ENCODE assay signal across 22 cellular contexts in the genomic region with DNA sequence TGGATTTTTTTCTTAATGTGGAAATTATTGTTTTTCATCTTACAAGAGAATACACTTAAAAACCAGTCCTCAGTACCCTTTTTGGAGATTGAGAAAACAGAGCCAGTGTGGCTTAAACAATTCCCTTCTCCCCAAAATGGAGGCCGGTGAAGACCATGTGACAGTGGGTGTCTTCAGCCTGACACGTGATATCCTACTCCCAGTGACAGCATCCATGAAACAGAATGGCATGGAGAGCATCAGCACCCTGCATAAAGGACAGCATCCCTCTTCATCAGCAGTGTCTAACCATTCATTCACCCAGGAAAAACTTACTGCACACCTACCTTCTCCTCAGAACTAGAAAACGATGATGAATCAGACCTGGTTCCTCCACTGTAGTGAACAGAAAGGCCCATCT.
DNase-seq lines count a peak whose midpoint lies in the region; ATAC-seq and TF ChIP-seq lines count a peak whose summit lies in the region.
"Had no signal": no experiment of that assay in that cellular context is flagged by ENCODE, and none has a peak within 500 bp of the region (broad histone marks: within the 10 kb centered on the region; RNA-seq: fewer than 3 reads in every experiment).

No MANE protein-coding gene starts in this region.

- H4K91ac ChIP-seq in mesenchymal stem cell (ENCODE audit: low read length): no peak overlapping the region

- no peak overlapping the region for H2BK12ac ChIP-seq in mesenchymal stem cell (ENCODE audit: low read length in 2 of 2)

- TF ChIP-seq CTCF in heart right ventricle (IDR thresholded peaks at IDR 0.05) (no peak), osteoblast (IDR thresholded peaks at IDR 0.05; ENCODE audit: extremely low read depth, low read depth, low read length) (no peak)

- peaks cover 0 to 6% (median under 1%) of the 10 kb centered on the region in 11 donors for H3K9me3 ChIP-seq in heart right ventricle
- H3K9me3 ChIP-seq in mesenchymal stem cell (ENCODE audit: control insufficient read depth, low read length): no peaks in the 10 kb centered on the region
- H3K9me3 ChIP-seq in aorta (ENCODE audit: control insufficient read depth, low read length): no peaks in the 10 kb centered on the region
- no peaks in the 10 kb centered on the region for H3K9me3 ChIP-seq in osteoblast (ENCODE audit: low read depth, low read length)
- H3K9me3 ChIP-seq: gastroesophageal sphincter, prostate gland had no signal

- H3K4me3 ChIP-seq in heart right ventricle (no peak overlapping the region), mesenchymal stem cell (ENCODE audit: insufficient read depth in 1 of 2, low read depth in 1 of 2, low read length in 2 of 2) (no peak overlapping the region), aorta (ENCODE audit: low read length in 2 of 2) (no peak overlapping the region), osteoblast (ENCODE audit: insufficient read depth, low read length) (no peak overlapping the region)
- H3K4me3 ChIP-seq: gastroesophageal sphincter, PC-9, prostate gland, smooth muscle cell had no signal

- ATAC-seq in heart right ventricle (peak in 5 of 8 donors; percentile 41 to 66 (median 50)), Right ventricle myocardium inferior (no peak), aorta (ENCODE audit: low FRiP score) (peak; percentile 43)
- ATAC-seq: activated CD8-positive, alpha-beta T cell treated with anti-CD3 and anti-CD28 coated beads, Interleukin-2, amount 10 ng/mL, durations not matched to agents 7 days and 5 days; stimulated activated naive CD8-positive, alpha-beta T cell treated with anti-CD3 and anti-CD28 coated beads, Interleukin-15, amount 100 ng/mL, for 72 hours had no signal

- H2AFZ ChIP-seq in mesenchymal stem cell (ENCODE audit: low read depth, low read length) (no peak overlapping the region), osteoblast (ENCODE audit: low read length) (no peak overlapping the region)
- H2AFZ ChIP-seq: PC-9 had no signal

- no peaks in the 10 kb centered on the region for H3K36me3 ChIP-seq in heart right ventricle
- no peaks in the 10 kb centered on the region for H3K36me3 ChIP-seq in mesenchymal stem cell (ENCODE audit: control insufficient read depth in 1 of 2, insufficient read depth in 2 of 2, low read depth in 1 of 2, low read length in 2 of 2)
- no peaks in the 10 kb centered on the region for H3K36me3 ChIP-seq in aorta (ENCODE audit: control insufficient read depth in 1 of 2, insufficient read depth in 2 of 2, low read length in 1 of 2)
- H3K36me3 ChIP-seq in osteoblast (ENCODE audit: insufficient read depth, low read length): no peaks in the 10 kb centered on the region
- H3K36me3 ChIP-seq: gastroesophageal sphincter, prostate gland had no signal

- no peak overlapping the region for H2AK5ac ChIP-seq in mesenchymal stem cell (ENCODE audit: low read length, severe bottlenecking)

- no peak overlapping the region for H4K8ac ChIP-seq in mesenchymal stem cell (ENCODE audit: low read length)

- intact Hi-C loops in heart right ventricle (cut with DNase I): no loop called here
- intact Hi-C loops in Right ventricle myocardium inferior (cut with DNase I): no loop called here
- intact Hi-C loops in aorta (cut with DNase I): loop anchor here in 1 of 2 donors (5.0 kb wide), 1 partner anchor 45 kb away; no protein-coding TSS in a partner anchor

- H2BK5ac ChIP-seq in mesenchymal stem cell (ENCODE audit: low read depth, low read length, poor library complexity, severe bottlenecking): no peak overlapping the region

- H3K79me2 ChIP-seq in osteoblast (ENCODE audit: insufficient read depth, low read length): no peaks in the 10 kb centered on the region

- H2BK120ac ChIP-seq in mesenchymal stem cell (ENCODE audit: low read depth, low read length): no peak overlapping the region

- H3K23ac ChIP-seq in mesenchymal stem cell (ENCODE audit: low read length in 2 of 2): no peak overlapping the region

- H3K9ac ChIP-seq in mesenchymal stem cell (ENCODE audit: low read length): peak overlapping the region; percentile 27

- no peak overlapping the region for H3K14ac ChIP-seq in mesenchymal stem cell (ENCODE audit: low read length in 2 of 2)

- H3K4ac ChIP-seq in mesenchymal stem cell (ENCODE audit: low read depth in 1 of 2, low read length in 2 of 2): no peak overlapping the region

- H3K27me3 ChIP-seq in heart right ventricle: no peaks in the 10 kb centered on the region
- no peaks in the 10 kb centered on the region for H3K27me3 ChIP-seq in mesenchymal stem cell (ENCODE audit: control insufficient read depth in 1 of 2, insufficient read depth in 1 of 2, low read length in 2 of 2)
- H3K27me3 ChIP-seq in aorta (ENCODE audit: control insufficient read depth in 1 of 2, insufficient read depth in 2 of 2, low read length in 1 of 2): no peaks in the 10 kb centered on the region
- H3K27me3 ChIP-seq in osteoblast (ENCODE audit: insufficient read depth, low read length): no peaks in the 10 kb centered on the region
- H3K27me3 ChIP-seq: gastroesophageal sphincter had no signal

- H3K18ac ChIP-seq in mesenchymal stem cell (ENCODE audit: low read depth in 1 of 2, low read length in 2 of 2): no peak overlapping the region

- H2BK15ac ChIP-seq in mesenchymal stem cell (ENCODE audit: low read depth, poor library complexity, severe bottlenecking): no peak overlapping the region

- peaks cover 0 to 27% (median 16%) of the 10 kb centered on the region in 9 donors for H3K4me1 ChIP-seq in heart right ventricle
- no peaks in the 10 kb centered on the region for H3K4me1 ChIP-seq in mesenchymal stem cell (ENCODE audit: control insufficient read depth, insufficient read depth, low read depth, low read length)
- peaks cover 0 to 3% of the 10 kb centered on the region in 2 donors for H3K4me1 ChIP-seq in aorta (ENCODE audit: control insufficient read depth in 1 of 2, insufficient read depth in 2 of 2, low read length in 2 of 2)
- H3K4me1 ChIP-seq in osteoblast (ENCODE audit: insufficient read depth, low read length): peaks cover 3% of the 10 kb centered on the region
- H3K4me1 ChIP-seq: prostate gland had no signal

- DNase-seq in heart right ventricle (no peak), Right ventricle myocardium inferior (ENCODE audit: missing footprints) (no peak), mesenchymal stem cell (no peak), aorta (no peak), cerebellar cortex (ENCODE audit: low spot score) (no peak), NCI-H146 (lab: John Stamatoyannopoulos, UW) (no peak), osteoblast (ENCODE audit: insufficient read length, low spot score, missing footprints) (no peak)
- DNase-seq: ACHN; activated CD8-positive, alpha-beta T cell treated with anti-CD3 and anti-CD28 coated beads, Interleukin-2, amount 10 ng/mL, durations not matched to agents 7 days and 5 days; activated naive CD4-positive, alpha-beta T cell treated with Interleukin-2 at 50 U/mL for 16 hours; activated T-cell treated with anti-CD3 and anti-CD28 coated beads, Interleukin-2, amount 50 U/mL, for 1 hour; effector CD4-positive, alpha-beta T cell; KBM-7; NCI-H1694 treated with DMSO at 0.1 percent for 48 hours; NCI-H82; PC-9; stimulated activated CD4-positive, alpha-beta T cell treated with anti-CD3 and anti-CD28 coated beads, Interleukin-4, amount 100 ng/mL, for 1 hour; stimulated activated naive CD8-positive, alpha-beta T cell treated with anti-CD3 and anti-CD28 coated beads, Interleukin-15, amount 100 ng/mL, for 72 hours had no signal

- no peaks in the 10 kb centered on the region for H3K79me1 ChIP-seq in mesenchymal stem cell (replicated peaks; ENCODE audit: low read length, poor library complexity, severe bottlenecking)

- H3K4me2 ChIP-seq in mesenchymal stem cell (ENCODE audit: low read length, poor library complexity, severe bottlenecking) (no peak overlapping the region), osteoblast (ENCODE audit: insufficient read depth, low read length) (no peak overlapping the region)
- H3K4me2 ChIP-seq: PC-9, smooth muscle cell had no signal

- WGBS in heart right ventricle, 2 donors: 83 to 84% methylated on average over 3 of the region's 3 CpGs
- 97% methylated on average over 3 of the region's 3 CpGs for WGBS in mesenchymal stem cell
- 67 to 80% methylated on average over 3 of the region's 3 CpGs for WGBS in aorta, 2 donors

- H3K27ac ChIP-seq in heart right ventricle (peak overlapping the region in 3 of 10 donors; percentile 18 to 28 (median 19)), mesenchymal stem cell (ENCODE audit: low read length, poor library complexity, severe bottlenecking) (no peak overlapping the region), aorta (ENCODE audit: low read depth in 1 of 2, low read length in 2 of 2) (peak overlapping the region in 1 of 2 donors; percentile 80), osteoblast (ENCODE audit: low read depth, low read length) (no peak overlapping the region)
- H3K27ac ChIP-seq: PC-9, prostate gland had no signal

- H4K20me1 ChIP-seq in osteoblast (ENCODE audit: insufficient read depth, low read length): no peaks in the 10 kb centered on the region

TF ChIP-seq in PFSK-1, 5 proteins besides CTCF, POLR2A, EP300 and RAD21 (continues in another document):
- no peak for TF ChIP-seq FOXP2 (optimal IDR thresholded peaks at IDR 0.05; ENCODE audit: borderline replicate concordance, extremely low read depth, extremely low read length, insufficient read depth)
- no peak for TF ChIP-seq POLR2AphosphoS5 (IDR thresholded peaks at IDR 0.05; ENCODE audit: low read depth, low read length)
- TF ChIP-seq TAF1 (IDR thresholded peaks at IDR 0.05; ENCODE audit: borderline replicate concordance, insufficient read depth, low read length): no peak
- TF ChIP-seq SIN3A (IDR thresholded peaks at IDR 0.05; ENCODE audit: borderline replicate concordance, insufficient read depth, low read length): no peak
